ENCODE assay signal across 12 cellular contexts in the genomic region with DNA sequence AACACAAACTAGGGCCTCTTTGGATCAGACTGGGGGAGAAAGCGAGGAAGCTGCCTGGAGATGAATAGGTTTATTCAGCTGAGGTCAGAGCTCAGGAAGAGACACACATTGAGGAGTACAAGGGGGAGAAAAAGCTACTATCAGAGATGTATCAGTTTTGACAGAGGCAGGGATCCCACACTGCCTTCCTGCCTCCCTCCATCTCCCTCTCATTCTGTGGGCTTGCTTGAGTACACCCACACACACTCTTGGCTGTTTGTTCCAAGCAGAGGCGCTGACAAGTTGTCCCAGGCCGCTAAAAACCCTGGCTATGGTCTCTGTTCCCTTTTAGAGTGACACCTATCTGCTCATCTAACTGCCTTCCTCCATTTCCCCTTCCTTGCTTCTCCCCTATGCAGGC. TPM values are rescaled to one million over a fixed set of nuclear protein-coding genes. Genes with fewer than 3 reads are reported as not detected.
DNase-seq lines count a peak whose midpoint lies in the region; ATAC-seq and TF ChIP-seq lines count a peak whose summit lies in the region.
"Had no signal": no experiment of that assay in that cellular context is flagged by ENCODE, and none has a peak within 500 bp of the region (broad histone marks: within the 10 kb centered on the region; RNA-seq: fewer than 3 reads in every experiment).

No MANE protein-coding gene starts in this region.

- no peak overlapping the region for H3K18ac ChIP-seq in mesenchymal stem cell (ENCODE audit: low read depth in 1 of 2, low read length in 2 of 2)

- no peak overlapping the region for H2BK5ac ChIP-seq in mesenchymal stem cell (ENCODE audit: low read depth, low read length, poor library complexity, severe bottlenecking)

- H3K4me2 ChIP-seq in mesenchymal stem cell (ENCODE audit: low read length, poor library complexity, severe bottlenecking) = no peak overlapping the region

- WGBS in mesenchymal stem cell = 93% methylated on average over 3 of the region's 3 CpGs

- DNase-seq in activated T-cell treated with anti-CD3 and anti-CD28 coated beads, Interleukin-2, amount 50 U/mL, for 72 hours = no peak
- no peak for DNase-seq in activated T-cell treated with anti-CD3 and anti-CD28 coated beads, Interleukin-2, amount 50 U/mL, for 4 hours
- no peak for DNase-seq in activated T-helper 2 cell treated with anti-CD3 and anti-CD28 coated beads, Interferon-gamma antibody, Interleukin-2, Interleukin-4, amounts not matched to agents 10 μg/mL and 5 μg/mL and 100 μg/mL, durations not matched to agents 14 hours and 24 hours and 36 hours (ENCODE audit: low spot score)
- DNase-seq in mesenchymal stem cell = no peak
- no peak for DNase-seq in tibial artery
- no peak for DNase-seq in SW480 (ENCODE audit: low spot score)
- DNase-seq in NCI-H524 (lab: John Stamatoyannopoulos, UW) = no peak
- DNase-seq: NCI-H2029 treated with DMSO at 0.1 percent for 48 hours, PC-3, psoas muscle, WERI-Rb-1 had no signal

- no peaks in the 10 kb centered on the region for H3K9me3 ChIP-seq in mesenchymal stem cell (ENCODE audit: control insufficient read depth, low read length)
- no peaks in the 10 kb centered on the region for H3K9me3 ChIP-seq in tibial artery
- H3K9me3 ChIP-seq: psoas muscle had no signal

- H3K36me3 ChIP-seq in mesenchymal stem cell (ENCODE audit: control insufficient read depth in 1 of 2, insufficient read depth in 2 of 2, low read depth in 1 of 2, low read length in 2 of 2) (peaks cover 33 to 40% of the 10 kb centered on the region in 2 experiments), tibial artery (peaks cover 8 to 21% (median 9%) of the 10 kb centered on the region in 3 donors)

- H2BK15ac ChIP-seq in mesenchymal stem cell (ENCODE audit: low read depth, poor library complexity, severe bottlenecking) = no peak overlapping the region

- H3K4me1 Mint-ChIP-seq in activated T-cell treated with anti-CD3 and anti-CD28 coated beads, Interleukin-2, amount 50 U/mL, for 72 hours (ENCODE audit: low read depth) = peaks cover 57% of the 10 kb centered on the region
- peaks cover 52% of the 10 kb centered on the region for H3K4me1 Mint-ChIP-seq in activated T-cell treated with anti-CD3 and anti-CD28 coated beads, Interleukin-2, amount 50 U/mL, for 4 hours (ENCODE audit: low read depth)
- peaks cover 42% of the 10 kb centered on the region for H3K4me1 Mint-ChIP-seq in activated T-helper 2 cell treated with anti-CD3 and anti-CD28 coated beads, Interferon-gamma antibody, Interleukin-2, Interleukin-4, amounts not matched to agents 10 μg/mL and 5 μg/mL and 100 μg/mL, durations not matched to agents 14 hours and 24 hours and 36 hours (ENCODE audit: low read depth)

- H3K9me3 Mint-ChIP-seq in activated T-cell treated with anti-CD3 and anti-CD28 coated beads, Interleukin-2, amount 50 U/mL, for 72 hours = no peaks in the 10 kb centered on the region
- H3K9me3 Mint-ChIP-seq in activated T-cell treated with anti-CD3 and anti-CD28 coated beads, Interleukin-2, amount 50 U/mL, for 4 hours = no peaks in the 10 kb centered on the region
- no peaks in the 10 kb centered on the region for H3K9me3 Mint-ChIP-seq in activated T-helper 2 cell treated with anti-CD3 and anti-CD28 coated beads, Interferon-gamma antibody, Interleukin-2, Interleukin-4, amounts not matched to agents 10 μg/mL and 5 μg/mL and 100 μg/mL, durations not matched to agents 14 hours and 24 hours and 36 hours

- no peak overlapping the region for H2AFZ ChIP-seq in mesenchymal stem cell (ENCODE audit: low read depth, low read length)

- H3K4me1 ChIP-seq in mesenchymal stem cell (ENCODE audit: control insufficient read depth, insufficient read depth, low read depth, low read length) (peaks cover 16% of the 10 kb centered on the region), tibial artery (peaks cover 0 to 44% (median 12%) of the 10 kb centered on the region in 4 donors)
- H3K4me1 ChIP-seq: psoas muscle had no signal

- peak overlapping the region; percentile 13 to 100 for H3K4me3 Mint-ChIP-seq in activated T-cell treated with anti-CD3 and anti-CD28 coated beads, Interleukin-2, amount 50 U/mL, for 72 hours
- no peak overlapping the region for H3K4me3 Mint-ChIP-seq in activated T-cell treated with anti-CD3 and anti-CD28 coated beads, Interleukin-2, amount 50 U/mL, for 4 hours
- H3K4me3 Mint-ChIP-seq in activated T-helper 2 cell treated with anti-CD3 and anti-CD28 coated beads, Interferon-gamma antibody, Interleukin-2, Interleukin-4, amounts not matched to agents 10 μg/mL and 5 μg/mL and 100 μg/mL, durations not matched to agents 14 hours and 24 hours and 36 hours (ENCODE audit: low read depth) = no peak overlapping the region

- H3K4me3 ChIP-seq in mesenchymal stem cell (ENCODE audit: insufficient read depth in 1 of 2, low read depth in 1 of 2, low read length in 2 of 2) (no peak overlapping the region), tibial artery (peak overlapping the region in 1 of 2 donors; percentile 52)

- no peak for TF ChIP-seq CTCF in tibial artery (IDR thresholded peaks at IDR 0.05)

- no peak overlapping the region for H3K4ac ChIP-seq in mesenchymal stem cell (ENCODE audit: low read depth in 1 of 2, low read length in 2 of 2)

- no peak for ATAC-seq in activated T-cell treated with anti-CD3 and anti-CD28 coated beads, Interleukin-2, amount 50 U/mL, for 72 hours (replicated peaks in 1 of 2)
- no peak for ATAC-seq in activated T-cell treated with anti-CD3 and anti-CD28 coated beads, Interleukin-2, amount 50 U/mL, for 4 hours
- ATAC-seq in GM18909 (IDR thresholded peaks at IDR 0.05; ENCODE audit: poor library complexity, unreplicated experiment) = no peak

- peaks cover 10% of the 10 kb centered on the region for H3K27me3 Mint-ChIP-seq in activated T-cell treated with anti-CD3 and anti-CD28 coated beads, Interleukin-2, amount 50 U/mL, for 72 hours (ENCODE audit: low read depth)
- H3K27me3 Mint-ChIP-seq in activated T-cell treated with anti-CD3 and anti-CD28 coated beads, Interleukin-2, amount 50 U/mL, for 4 hours (ENCODE audit: low read depth) = no peaks in the 10 kb centered on the region
- H3K27me3 Mint-ChIP-seq in activated T-helper 2 cell treated with anti-CD3 and anti-CD28 coated beads, Interferon-gamma antibody, Interleukin-2, Interleukin-4, amounts not matched to agents 10 μg/mL and 5 μg/mL and 100 μg/mL, durations not matched to agents 14 hours and 24 hours and 36 hours (ENCODE audit: low read depth) = no peaks in the 10 kb centered on the region

- H2BK120ac ChIP-seq in mesenchymal stem cell (ENCODE audit: low read depth, low read length) = no peak overlapping the region

- H3K79me1 ChIP-seq in mesenchymal stem cell (replicated peaks; ENCODE audit: low read length, poor library complexity, severe bottlenecking) = peaks cover 7% of the 10 kb centered on the region

- H3K27ac Mint-ChIP-seq in activated T-cell treated with anti-CD3 and anti-CD28 coated beads, Interleukin-2, amount 50 U/mL, for 72 hours = no peak overlapping the region
- H3K27ac Mint-ChIP-seq in activated T-helper 2 cell treated with anti-CD3 and anti-CD28 coated beads, Interferon-gamma antibody, Interleukin-2, Interleukin-4, amounts not matched to agents 10 μg/mL and 5 μg/mL and 100 μg/mL, durations not matched to agents 14 hours and 24 hours and 36 hours = peak overlapping the region; percentile 60

- H4K91ac ChIP-seq in mesenchymal stem cell (ENCODE audit: low read length) = no peak overlapping the region

- H3K36me3 Mint-ChIP-seq in activated T-cell treated with anti-CD3 and anti-CD28 coated beads, Interleukin-2, amount 50 U/mL, for 72 hours (ENCODE audit: insufficient read depth in 2 of 2) = peaks cover 11 to 15% of the 10 kb centered on the region in 2 donors
- peaks cover 32% of the 10 kb centered on the region for H3K36me3 Mint-ChIP-seq in activated T-cell treated with anti-CD3 and anti-CD28 coated beads, Interleukin-2, amount 50 U/mL, for 4 hours (ENCODE audit: insufficient read depth)
- peaks cover 53% of the 10 kb centered on the region for H3K36me3 Mint-ChIP-seq in activated T-helper 2 cell treated with anti-CD3 and anti-CD28 coated beads, Interferon-gamma antibody, Interleukin-2, Interleukin-4, amounts not matched to agents 10 μg/mL and 5 μg/mL and 100 μg/mL, durations not matched to agents 14 hours and 24 hours and 36 hours (ENCODE audit: low read depth)

- no peak overlapping the region for H4K8ac ChIP-seq in mesenchymal stem cell (ENCODE audit: low read length)

- H3K23ac ChIP-seq in mesenchymal stem cell (ENCODE audit: low read length in 2 of 2) = no peak overlapping the region

- no peak overlapping the region for H2AK5ac ChIP-seq in mesenchymal stem cell (ENCODE audit: low read length, severe bottlenecking)

- no peak overlapping the region for H3K27ac ChIP-seq in mesenchymal stem cell (ENCODE audit: low read length, poor library complexity, severe bottlenecking)
- peak overlapping the region; percentile 82 to 97 for H3K27ac ChIP-seq in tibial artery

- no peak overlapping the region for H2BK12ac ChIP-seq in mesenchymal stem cell (ENCODE audit: low read length in 2 of 2)

- H3K9ac ChIP-seq in mesenchymal stem cell (ENCODE audit: low read length) = peak overlapping the region; percentile 22

- H3K14ac ChIP-seq in mesenchymal stem cell (ENCODE audit: low read length in 2 of 2) = no peak overlapping the region

- H3K27me3 ChIP-seq in mesenchymal stem cell (ENCODE audit: control insufficient read depth in 1 of 2, insufficient read depth in 1 of 2, low read length in 2 of 2) (peaks cover 0 to 28% of the 10 kb centered on the region in 2 experiments), tibial artery (no peaks in the 10 kb centered on the region)

- intact Hi-C loops in activated T-helper 2 cell treated with anti-CD3 and anti-CD28 coated beads, Interferon-gamma antibody, Interleukin-2, Interleukin-4, amounts not matched to agents 10 μg/mL and 5 μg/mL and 100 μg/mL, durations not matched to agents 14 hours and 24 hours and 36 hours (cut with micrococcal nuclease) = no loop called here
- intact Hi-C loops in tibial artery (cut with DNase I; ENCODE audit: low total_unique reads) = no loop called here

RNA-seq across cellular contexts. Expression of gene TSPYL2, which starts 5.2 kb away (rescaled TPM):
- total RNA-seq in activated T-cell treated with anti-CD3 and anti-CD28 coated beads, Interleukin-2, amount 50 U/mL, for 72 hours = 10 to 100 TPM; 83.4 to 93.3 TPM
- total RNA-seq in activated T-cell treated with anti-CD3 and anti-CD28 coated beads, Interleukin-2, amount 50 U/mL, for 4 hours = 10 to 100 TPM; 55.8 to 73.3 (median 69.3) TPM
- total RNA-seq in activated T-helper 2 cell treated with anti-CD3 and anti-CD28 coated beads, Interferon-gamma antibody, Interleukin-2, Interleukin-4, amounts not matched to agents 10 μg/mL and 5 μg/mL and 100 μg/mL, durations not matched to agents 14 hours and 24 hours and 36 hours = 36.0 and 41.2 TPM in 2 replicates
- polyA plus RNA-seq in mesenchymal stem cell (2013, experiment 1 of 2) = 31.2 TPM
- polyA plus RNA-seq in mesenchymal stem cell (2013, experiment 2 of 2) = 28.6 TPM

RNA-seq across cellular contexts. Expression of gene KANTR, which starts 6.6 kb away (rescaled TPM):
- 10 to 100 TPM; 10.8 to 11.4 TPM for total RNA-seq in activated T-cell treated with anti-CD3 and anti-CD28 coated beads, Interleukin-2, amount 50 U/mL, for 72 hours
- total RNA-seq in activated T-cell treated with anti-CD3 and anti-CD28 coated beads, Interleukin-2, amount 50 U/mL, for 4 hours = 1 to 10 TPM; 3.4 to 4.1 (median 3.6) TPM
- 9.7 and 11.2 TPM in 2 replicates for total RNA-seq in activated T-helper 2 cell treated with anti-CD3 and anti-CD28 coated beads, Interferon-gamma antibody, Interleukin-2, Interleukin-4, amounts not matched to agents 10 μg/mL and 5 μg/mL and 100 μg/mL, durations not matched to agents 14 hours and 24 hours and 36 hours
- 2.6 TPM for polyA plus RNA-seq in mesenchymal stem cell (2013, experiment 1 of 2)
- 2.6 TPM for polyA plus RNA-seq in mesenchymal stem cell (2013, experiment 2 of 2)

RNA-seq across cellular contexts. Expression of gene GPR173, which starts 38.8 kb away (rescaled TPM):
- total RNA-seq in activated T-cell treated with anti-CD3 and anti-CD28 coated beads, Interleukin-2, amount 50 U/mL, for 72 hours = under 1 TPM; 0.31 to 0.81 TPM
- under 1 TPM in 1 of 3 donors, not detected in 2; 0.05 TPM for total RNA-seq in activated T-cell treated with anti-CD3 and anti-CD28 coated beads, Interleukin-2, amount 50 U/mL, for 4 hours
- total RNA-seq in activated T-helper 2 cell treated with anti-CD3 and anti-CD28 coated beads, Interferon-gamma antibody, Interleukin-2, Interleukin-4, amounts not matched to agents 10 μg/mL and 5 μg/mL and 100 μg/mL, durations not matched to agents 14 hours and 24 hours and 36 hours = not detected in 2 replicates
- polyA plus RNA-seq in mesenchymal stem cell (2013, experiment 1 of 2) = 2.8 TPM
- polyA plus RNA-seq in mesenchymal stem cell (2013, experiment 2 of 2) = 3.0 TPM

Comparison
In these comparisons a context has a peak if more than half of its experiments do, and no peak if none do; other contexts are left out.
1. H3K4me3 Mint-ChIP-seq: peak in activated T-cell treated with anti-CD3 and anti-CD28 coated beads, Interleukin-2, amount 50 U/mL, for 72 hours (2 of 2); none in activated T-cell treated with anti-CD3 and anti-CD28 coated beads, Interleukin-2, amount 50 U/mL, for 4 hours (single experiment) and activated T-helper 2 cell treated with anti-CD3 and anti-CD28 coated beads, Interferon-gamma antibody, Interleukin-2, Interleukin-4, amounts not matched to agents 10 μg/mL and 5 μg/mL and 100 μg/mL, durations not matched to agents 14 hours and 24 hours and 36 hours (single experiment).